Comparison of ENCODE assay signal across 31 cellular contexts in genomic region chr2:26229595-26229994, GRCh38.
"Had no signal": no experiment of that assay in that cellular context is flagged by ENCODE, and none has a peak within 500 bp of the region (broad histone marks: within the 10 kb centered on the region; RNA-seq: fewer than 3 reads in every experiment).

No MANE protein-coding gene starts in this region.

- H3K27me3 ChIP-seq: ascending aorta, breast epithelium, cardiac muscle cell, colonic mucosa, dorsolateral prefrontal cortex, esophagus squamous epithelium, gastroesophageal sphincter, heart right ventricle, hepatocyte had no signal

- DNase-seq: activated CD4-positive, alpha-beta T cell treated with anti-CD3 and anti-CD28 coated beads for 1 hour; activated CD4-positive, alpha-beta T cell treated with anti-CD3 and anti-CD28 coated beads for 48 hours; activated CD4-positive, alpha-beta T cell treated with anti-CD3 and anti-CD28 coated beads, Interleukin-2, amount 50 U/mL, for 1 hour; activated CD4-positive, alpha-beta T cell treated with anti-CD3 and anti-CD28 coated beads, Interleukin-2, amount 50 U/mL, for 48 hours; activated CD8-positive, alpha-beta memory T cell treated with anti-CD3 and anti-CD28 coated beads for 24 hours; activated CD8-positive, alpha-beta T cell treated with anti-CD3 and anti-CD28 coated beads for 36 hours; activated effector memory CD4-positive, alpha-beta T cell treated with Interleukin-2 at 50 U/mL for 16 hours; activated gamma-delta T cell treated with Interleukin-2 at 50 U/mL for 16 hours; activated naive CD4-positive, alpha-beta T cell treated with anti-CD3 and anti-CD28 coated beads, Interleukin-2, amount 50 U/mL, for 16 hours; activated naive CD4-positive, alpha-beta T cell treated with Interleukin-2 at 50 U/mL for 16 hours; activated naive CD8-positive, alpha-beta T cell treated with anti-CD3 and anti-CD28 coated beads, Interleukin-2, amount 10 ng/mL, durations not matched to agents 7 days and 5 days; activated T-cell treated with anti-CD3 and anti-CD28 coated beads, Interleukin-2, amount 50 U/mL, for 4 hours; central memory CD4-positive, alpha-beta T cell; cerebellar nuclear complex; colonic mucosa; dorsolateral prefrontal cortex; effector memory CD4-positive, alpha-beta T cell; esophagus squamous epithelium; foreskin melanocyte; heart right ventricle; T-helper 2 cell had no signal

- H3K4me2 ChIP-seq: hepatocyte had no signal

- H2AFZ ChIP-seq: hepatocyte had no signal

- H3K4me3 ChIP-seq: ascending aorta, breast epithelium, cardiac muscle cell, colonic mucosa, dorsolateral prefrontal cortex, esophagus squamous epithelium, gastroesophageal sphincter, heart right ventricle, hepatocyte had no signal

- H3K36me3 ChIP-seq: breast epithelium had no signal

- H3K9me3 ChIP-seq: ascending aorta, breast epithelium, colonic mucosa, esophagus squamous epithelium, gastroesophageal sphincter had no signal

- H3K4me1 ChIP-seq: ascending aorta, breast epithelium, colonic mucosa, esophagus squamous epithelium, gastroesophageal sphincter, heart right ventricle had no signal

- H3K79me2 ChIP-seq: hepatocyte had no signal

- ATAC-seq: activated CD8-positive, alpha-beta T cell treated with anti-CD3 and anti-CD28 coated beads for 36 hours; activated T-cell treated with anti-CD3 and anti-CD28 coated beads, Interleukin-2, amount 50 U/mL, for 4 hours; activated T-helper 17 cell treated with anti-CD3 and anti-CD28 coated beads, Interleukin-2, amount 50 U/mL, for 72 hours; gastroesophageal sphincter; heart right ventricle; WTC11 had no signal

- H3K4me1 Mint-ChIP-seq: activated naive CD8-positive, alpha-beta T cell treated with anti-CD3 and anti-CD28 coated beads, Interleukin-2, amount 10 ng/mL, durations not matched to agents 7 days and 5 days; activated T-helper 17 cell treated with anti-CD3 and anti-CD28 coated beads, Interleukin-2, amount 50 U/mL, for 72 hours; brain; WTC11 had no signal

- H3K9me3 Mint-ChIP-seq: activated T-cell treated with anti-CD3 and anti-CD28 coated beads, Interleukin-2, amount 50 U/mL, for 4 hours; activated T-helper 17 cell treated with anti-CD3 and anti-CD28 coated beads, Interleukin-2, amount 50 U/mL, for 72 hours had no signal

- H3K27ac Mint-ChIP-seq: activated CD8-positive, alpha-beta T cell treated with anti-CD3 and anti-CD28 coated beads for 36 hours; activated naive CD8-positive, alpha-beta T cell treated with anti-CD3 and anti-CD28 coated beads, Interleukin-2, amount 10 ng/mL, durations not matched to agents 7 days and 5 days; activated T-helper 17 cell treated with anti-CD3 and anti-CD28 coated beads, Interleukin-2, amount 50 U/mL, for 72 hours; brain; WTC11 had no signal

- H3K4me3 Mint-ChIP-seq: activated CD8-positive, alpha-beta T cell treated with anti-CD3 and anti-CD28 coated beads for 36 hours; activated naive CD8-positive, alpha-beta T cell treated with anti-CD3 and anti-CD28 coated beads, Interleukin-2, amount 10 ng/mL, durations not matched to agents 7 days and 5 days; activated T-cell treated with anti-CD3 and anti-CD28 coated beads, Interleukin-2, amount 50 U/mL, for 4 hours; activated T-helper 17 cell treated with anti-CD3 and anti-CD28 coated beads, Interleukin-2, amount 50 U/mL, for 72 hours; brain; WTC11 had no signal

- H3K27ac ChIP-seq: ascending aorta, breast epithelium, cardiac muscle cell, colonic mucosa, dorsolateral prefrontal cortex, epithelial cell of prostate, esophagus squamous epithelium, gastroesophageal sphincter, heart right ventricle, hepatocyte, VCaP had no signal
